8 cellular contexts compared by ENCODE assay signal in genomic region chr5:36688722-36689121, GRCh38.
DNase-seq lines count a peak whose midpoint lies in the region; ATAC-seq, FAIRE-seq and TF ChIP-seq lines count a peak whose summit lies in the region.

No MANE protein-coding gene starts in this region.

- peak; percentile 30 for DNase-seq in activated CD4-positive, alpha-beta T cell treated with anti-CD3 and anti-CD28 coated beads for 48 hours
- no peak for DNase-seq in activated CD4-positive, alpha-beta T cell treated with anti-CD3 and anti-CD28 coated beads for 1 hour
- DNase-seq in MG63: peak; percentile 20
- no peak for DNase-seq in mammary epithelial cell
- no peak for DNase-seq in progenitor cell of endocrine pancreas (ENCODE audit: low spot score, unreplicated experiment)
- no peak for DNase-seq in GM12892 (ENCODE audit: insufficient read length)

- no peak overlapping the region for H3K4me2 ChIP-seq in mammary epithelial cell (ENCODE audit: insufficient read depth, low read depth, low read length)

- peak overlapping the region; percentile 2 for H3K27ac Mint-ChIP-seq in progenitor cell of endocrine pancreas

- no peak for FAIRE-seq in GM12892 (lab: Jason Lieb, UNC)

- no TSS peak for BruUV-seq in mammary epithelial cell (replicated peaks; lab: Mats Ljungman, UMichigan)

- H3K27me3 Mint-ChIP-seq in progenitor cell of endocrine pancreas: peaks cover 20% of the 10 kb centered on the region

- no peaks in the 10 kb centered on the region for H3K79me2 ChIP-seq in mammary epithelial cell (ENCODE audit: insufficient read depth, low read length)

- in situ Hi-C loops in mammary epithelial cell (cut with MboI; ENCODE audit: low sequenced_read_pairs in 2 of 2): no loop called here

- peak overlapping the region; percentile 37 for H3K4me3 Mint-ChIP-seq in progenitor cell of endocrine pancreas (ENCODE audit: low read depth)

- H3K27me3 ChIP-seq in MG63 (no peaks in the 10 kb centered on the region), mammary epithelial cell (ENCODE audit: insufficient read depth, low read length) (no peaks in the 10 kb centered on the region)

- H3K9me3 Mint-ChIP-seq in progenitor cell of endocrine pancreas (ENCODE audit: low read depth): no peaks in the 10 kb centered on the region

- dilution Hi-C loops in mammary epithelial cell (cut with HindIII; ENCODE audit: low sequenced_read_pairs): no loop called here

- intact Hi-C loops in mammary epithelial cell (cut with micrococcal nuclease): loop anchor here (2.0 kb wide), 1 partner anchor 16 kb away; no protein-coding TSS in a partner anchor

- CTCF ChIA-PET in mammary epithelial cell (lab: Charles Lee; ENCODE audit: low non-redundant PET): no interaction called here

- H3K9ac ChIP-seq in mammary epithelial cell (ENCODE audit: insufficient read depth, low read length): no peak overlapping the region

- peaks cover 2% of the 10 kb centered on the region for H3K4me1 Mint-ChIP-seq in progenitor cell of endocrine pancreas (ENCODE audit: low read depth)

- WGBS in mammary epithelial cell (ENCODE audit: low coverage, missing lambda C conversion rate): 100% methylated on average over 6 of the region's 6 CpGs

- H3K36me3 ChIP-seq in MG63 (no peaks in the 10 kb centered on the region), mammary epithelial cell (ENCODE audit: insufficient read depth, low read length) (no peaks in the 10 kb centered on the region)

- no peaks in the 10 kb centered on the region for H4K20me1 ChIP-seq in mammary epithelial cell (ENCODE audit: insufficient read depth, low read length)

- peaks cover 22% of the 10 kb centered on the region for H3K4me1 ChIP-seq in mammary epithelial cell (ENCODE audit: insufficient read depth, low read length)

- TF ChIP-seq CTCF in mammary epithelial cell (conservative IDR thresholded peaks at IDR 0.05 in 1 of 2, IDR thresholded peaks at IDR 0.05 in 1 of 2; ENCODE audit: extremely low read depth in 1 of 2, insufficient read depth in 1 of 2, low read depth in 1 of 2, low read length in 2 of 2): peak; percentile 29 to 53
- TF ChIP-seq CTCF in progenitor cell of endocrine pancreas (IDR thresholded peaks at IDR 0.05; ENCODE audit: unreplicated experiment): peak; percentile 46

- no peak overlapping the region for H3K27ac ChIP-seq in mammary epithelial cell (ENCODE audit: insufficient read depth, low read depth, low read length)

- TF ChIP-seq POLR2A in GM12892 (IDR thresholded peaks at IDR 0.05; ENCODE audit: low read depth, low read length): no peak

- no peak overlapping the region for H2AFZ ChIP-seq in mammary epithelial cell (ENCODE audit: low read depth, low read length)

- no peaks in the 10 kb centered on the region for H3K9me3 ChIP-seq in MG63
- H3K9me3 ChIP-seq in mammary epithelial cell (replicated peaks; ENCODE audit: insufficient read depth, low read length): no peaks in the 10 kb centered on the region

- no peaks in the 10 kb centered on the region for H3K36me3 Mint-ChIP-seq in progenitor cell of endocrine pancreas (ENCODE audit: insufficient read depth)

- H3K4me3 ChIP-seq in MG63 (no peak overlapping the region), mammary epithelial cell (replicated peaks in 1 of 3; ENCODE audit: insufficient read depth in 1 of 3, low read depth in 2 of 3, low read length in 3 of 3) (no peak overlapping the region)

- ATAC-seq in GM21515 (IDR thresholded peaks at IDR 0.05; ENCODE audit: unreplicated experiment) (no peak), GM18858 (IDR thresholded peaks at IDR 0.05; ENCODE audit: unreplicated experiment) (no peak)

Comparison
In these comparisons a context has a peak if more than half of its experiments do, and no peak if none do; other contexts are left out.
1. DNase-seq: peak in activated CD4-positive, alpha-beta T cell treated with anti-CD3 and anti-CD28 coated beads for 48 hours (single experiment) and MG63 (single experiment); none in activated CD4-positive, alpha-beta T cell treated with anti-CD3 and anti-CD28 coated beads for 1 hour (single experiment), mammary epithelial cell (single experiment), progenitor cell of endocrine pancreas (single experiment) and GM12892 (single experiment).